1 cellular context compared by ENCODE assay signal in genomic region chr1:234546890-234547788, GRCh38.
TF ChIP-seq lines count a peak whose summit lies in the region.

No MANE protein-coding gene starts in this region.

TF ChIP-seq in K562, 482 proteins besides CTCF, POLR2A, EP300 and RAD21 (continued from another document and continues in another):
- no peak; the same call in 1 of the 2 replicates for TF ChIP-seq ZNF449 (CRISPR knock-in tag; IDR thresholded peaks at IDR 0.05)
- TF ChIP-seq MGA (IDR thresholded peaks at IDR 0.05) = peak; percentile 85
- TF ChIP-seq DNMT1 (IDR thresholded peaks at IDR 0.05) = peak; percentile 78; the same call in 1 of the 2 replicates
- TF ChIP-seq JUND (IDR thresholded peaks at IDR 0.05; ENCODE audit: borderline replicate concordance, low read depth, low read length) = peak; percentile 68; the same call in 1 of the 2 replicates
- TF ChIP-seq JUND (tag; IDR thresholded peaks at IDR 0.05; ENCODE audit: borderline replicate concordance, low read depth, low read length) = peak; percentile 74; the same call in 1 of the 3 replicates
- no peak for TF ChIP-seq HMG20B (CRISPR knock-in tag; IDR thresholded peaks at IDR 0.05)
- no peak for TF ChIP-seq ZKSCAN8 (CRISPR knock-in tag; IDR thresholded peaks at IDR 0.05)
- no peak for TF ChIP-seq XRCC5 (IDR thresholded peaks at IDR 0.05; ENCODE audit: low read depth, low read length)
- no peak for TF ChIP-seq ZNF124 (CRISPR knock-in tag; IDR thresholded peaks at IDR 0.05)
- no peak for TF ChIP-seq ARID4B (CRISPR knock-in tag; IDR thresholded peaks at IDR 0.05)
- no peak for TF ChIP-seq EGR1 (conservative IDR thresholded peaks at IDR 0.05)
- no peak for TF ChIP-seq ZNF507 (tag; conservative IDR thresholded peaks at IDR 0.05)
- TF ChIP-seq ZNF830 (CRISPR knock-in tag; IDR thresholded peaks at IDR 0.05) = 0 out of 2 replicates have a peak, but pooled peaks have one; percentile 42
- no peak for TF ChIP-seq ATF6 (CRISPR knock-in tag; IDR thresholded peaks at IDR 0.05)
- TF ChIP-seq MECOM (CRISPR knock-in tag; IDR thresholded peaks at IDR 0.05) = peak; percentile 83; the same call in 1 of the 2 replicates
- TF ChIP-seq ZBTB17 (CRISPR knock-in tag; IDR thresholded peaks at IDR 0.05) = no peak
- no peak for TF ChIP-seq KDM5B (IDR thresholded peaks at IDR 0.05; ENCODE audit: insufficient replicate concordance, low read depth, low read length)
- TF ChIP-seq ZNF316 (IDR thresholded peaks at IDR 0.05) = peak; percentile 20; the same call in 1 of the 2 replicates
- no peak for TF ChIP-seq ELF1 (tag; IDR thresholded peaks at IDR 0.05)
- TF ChIP-seq ZNF77 (CRISPR knock-in tag; IDR thresholded peaks at IDR 0.05) = no peak
- TF ChIP-seq DPF2 (IDR thresholded peaks at IDR 0.05) = peak; percentile 95
- TF ChIP-seq ZBTB40 (IDR thresholded peaks at IDR 0.05) = peak; percentile 60
- TF ChIP-seq ZBTB40 (CRISPR knock-in tag; IDR thresholded peaks at IDR 0.05) = no peak
- TF ChIP-seq POLR2H (tag; IDR thresholded peaks at IDR 0.05; ENCODE audit: low read depth) = no peak; the same call in 1 of the 2 replicates
